ENCODE assay signal across 16 cellular contexts in the genomic region with DNA sequence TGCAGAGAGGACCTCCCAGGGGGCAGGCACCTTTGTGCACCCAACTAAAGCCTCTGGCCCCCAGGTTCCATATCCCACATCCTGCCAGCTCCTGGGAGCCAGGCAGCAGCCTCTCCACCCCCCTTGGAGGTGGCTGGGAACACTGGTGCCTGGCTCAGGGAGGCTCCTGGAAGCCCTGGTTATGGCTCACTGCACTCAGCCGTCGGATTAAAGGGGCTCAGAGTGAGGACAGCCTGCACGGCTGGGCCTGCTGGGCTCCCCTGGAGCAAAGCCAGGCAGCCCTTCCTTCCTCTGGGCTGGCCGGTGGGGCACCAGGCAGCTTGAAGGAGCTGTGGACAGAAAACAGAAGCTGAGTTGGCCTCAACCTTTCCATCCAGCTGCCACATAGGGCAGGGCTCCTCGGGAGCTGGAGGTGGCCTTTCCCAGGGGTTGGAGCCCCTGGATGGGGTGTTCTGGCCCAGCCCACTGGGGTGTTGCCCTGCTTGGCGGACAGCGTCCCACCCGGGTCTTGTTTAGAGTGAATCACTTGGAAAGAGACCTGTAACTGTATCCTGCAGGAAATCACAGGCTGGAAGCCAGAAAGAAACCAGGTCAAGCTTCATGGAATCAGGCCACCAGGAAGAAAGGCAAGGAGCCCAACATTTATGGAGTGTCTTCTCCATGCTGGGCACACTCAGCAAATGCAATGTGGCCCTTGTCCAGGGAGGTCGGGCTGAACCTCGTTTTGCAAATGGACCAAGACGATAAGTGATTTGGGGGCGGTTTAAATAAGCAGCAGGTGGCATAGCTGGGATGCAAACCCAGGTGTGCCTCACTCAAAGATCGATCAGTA.
DNase-seq lines count a peak whose midpoint lies in the region; ATAC-seq and TF ChIP-seq lines count a peak whose summit lies in the region.
"Had no signal": no experiment of that assay in that cellular context is flagged by ENCODE, and none has a peak within 500 bp of the region (broad histone marks: within the 10 kb centered on the region; RNA-seq: fewer than 3 reads in every experiment).

No MANE protein-coding gene starts in this region.

- H3K9ac ChIP-seq in neural progenitor cell, result no peak overlapping the region

- no peaks in the 10 kb centered on the region for H3K36me3 ChIP-seq in neural progenitor cell

- H4K20me1 ChIP-seq in neural progenitor cell (ENCODE audit: low read depth), result no peaks in the 10 kb centered on the region

- H3K4me1 Mint-ChIP-seq in neural progenitor cell, result peaks cover 30% of the 10 kb centered on the region
- H3K4me1 Mint-ChIP-seq: CD14-positive monocyte had no signal

- peaks cover 6% of the 10 kb centered on the region for H3K27me3 Mint-ChIP-seq in neural progenitor cell (ENCODE audit: insufficient read depth, low read depth)

- H3K9me3 ChIP-seq in neural progenitor cell (ENCODE audit: low read depth), result no peaks in the 10 kb centered on the region

- no peak overlapping the region for H3K4me2 ChIP-seq in neural progenitor cell

- peaks cover 4% of the 10 kb centered on the region for H3K9me3 Mint-ChIP-seq in neural progenitor cell

- TF ChIP-seq CTCF in choroid plexus epithelial cell (conservative IDR thresholded peaks at IDR 0.05; ENCODE audit: low read depth, low read length) (no peak), neural progenitor cell (IDR thresholded peaks at IDR 0.05) (no peak)

- H3K4me3 Mint-ChIP-seq in neural progenitor cell, result no peak overlapping the region
- H3K4me3 Mint-ChIP-seq: CD14-positive monocyte had no signal

- no peak overlapping the region for H3K4me3 ChIP-seq in choroid plexus epithelial cell (ENCODE audit: low read depth, low read length)
- no peak overlapping the region for H3K4me3 ChIP-seq in neural progenitor cell

- H2AFZ ChIP-seq in neural progenitor cell (replicated peaks), result no peak overlapping the region

- no peak overlapping the region for H3K27ac Mint-ChIP-seq in neural progenitor cell
- H3K27ac Mint-ChIP-seq: CD14-positive monocyte had no signal

- H3K4me1 ChIP-seq in neural progenitor cell, result peaks cover 19% of the 10 kb centered on the region

- DNase-seq in ELF-1 (ENCODE audit: low read depth, low spot score) (peak; percentile 68), NCI-H446 treated with DMSO at 0.1 percent for 48 hours (lab: John Stamatoyannopoulos, UW) (peak; percentile 67), choroid plexus epithelial cell (ENCODE audit: low read depth) (peak; percentile 48), neural progenitor cell (ENCODE audit: low spot score) (peak; percentile 37), DMS114 treated with DMSO at 0.1 percent for 48 hours (lab: John Stamatoyannopoulos, UW; ENCODE audit: unreplicated experiment) (no peak)
- DNase-seq: amniotic stem cell; effector CD8-positive, alpha-beta T cell; glutamatergic neuron; left cardiac atrium; MV-4-11; NCI-H345; SIG-M5 had no signal

- no peaks in the 10 kb centered on the region for H3K36me3 Mint-ChIP-seq in neural progenitor cell
- H3K36me3 Mint-ChIP-seq: CD14-positive monocyte had no signal

- peaks cover under 1% of the 10 kb centered on the region for H3F3A ChIP-seq in neural progenitor cell (ENCODE audit: low read depth)

- ATAC-seq in GM19023 (IDR thresholded peaks at IDR 0.05; ENCODE audit: unreplicated experiment) (no peak), GM19395 (IDR thresholded peaks at IDR 0.05; ENCODE audit: unreplicated experiment) (no peak), HG03469 (IDR thresholded peaks at IDR 0.05; ENCODE audit: unreplicated experiment) (no peak)

- no peaks in the 10 kb centered on the region for H3K79me2 ChIP-seq in neural progenitor cell (ENCODE audit: low read depth)

- H3K27ac ChIP-seq in neural progenitor cell, result no peak overlapping the region

- no peaks in the 10 kb centered on the region for H3K27me3 ChIP-seq in neural progenitor cell
